8 cellular contexts compared by ENCODE assay signal in genomic region chr2:156892449-156893335, GRCh38.
DNase-seq lines count a peak whose midpoint lies in the region; ATAC-seq, FAIRE-seq and TF ChIP-seq lines count a peak whose summit lies in the region.

No MANE protein-coding gene starts in this region.

- dilution Hi-C loops in endothelial cell of umbilical vein (cut with MboI; ENCODE audit: extremely low pct_ligation_motif_present, low sequenced_read_pairs): no loop called here

- H3K4me1 ChIP-seq in endothelial cell of umbilical vein (ENCODE audit: control insufficient read depth, extremely low read depth, insufficient read depth, low read length): peaks cover 9% of the 10 kb centered on the region

- H3K27ac ChIP-seq in endothelial cell of umbilical vein (ENCODE audit: insufficient read depth, low read depth, low read length): no peak overlapping the region

- no peaks in the 10 kb centered on the region for H3K36me3 Mint-ChIP-seq in activated T-cell treated with anti-CD3 and anti-CD28 coated beads, Interleukin-2, amount 50 U/mL, for 4 hours (ENCODE audit: insufficient read depth)

- CTCF ChIA-PET in endothelial cell of umbilical vein (lab: Charles Lee): interaction anchor here (1.0 to 2.3 kb wide), 3 partner anchors 10 to 1515 kb away, joined by 5 to 8 read pairs (median 6); no protein-coding TSS in a partner anchor

- no peaks in the 10 kb centered on the region for H3K79me2 ChIP-seq in endothelial cell of umbilical vein (ENCODE audit: control insufficient read depth, insufficient read depth, low read length)

- H3K9me1 ChIP-seq in endothelial cell of umbilical vein (replicated peaks; ENCODE audit: control insufficient read depth, extremely low read depth, insufficient read depth, low read length): no peaks in the 10 kb centered on the region

- no peaks in the 10 kb centered on the region for H3K36me3 ChIP-seq in endothelial cell of umbilical vein (ENCODE audit: control insufficient read depth in 2 of 2, extremely low read depth in 1 of 2, insufficient read depth in 2 of 2, low read length in 2 of 2)

- DNase-seq in DMS153 treated with DMSO at 0.1 percent for 48 hours (lab: John Stamatoyannopoulos, UW; ENCODE audit: unreplicated experiment) (peak; percentile 83), KG1 (lab: John Stamatoyannopoulos, UW) (peak; percentile 43), RCC 7860 (ENCODE audit: low spot score) (peak; percentile 22), endothelial cell of umbilical vein (ENCODE audit: low read depth, low spot score) (peak; percentile 46), mucosa of gallbladder (ENCODE audit: low spot score) (peak; percentile 10), activated T-cell treated with anti-CD3 and anti-CD28 coated beads for 4 hours (no peak)
- no peak for DNase-seq in activated T-cell treated with anti-CD3 and anti-CD28 coated beads, Interleukin-2, amount 50 U/mL, for 4 hours

- no TSS peak for BruUV-seq in endothelial cell of umbilical vein (replicated peaks; lab: Mats Ljungman, UMichigan)

- H3K4me3 ChIP-seq in endothelial cell of umbilical vein (replicated peaks in 1 of 3; ENCODE audit: insufficient read depth in 1 of 3, low read depth in 1 of 3, low read length in 3 of 3): peak overlapping the region in 1 of 3 experiments; percentile 56

- no peak for TF ChIP-seq POLR2A in endothelial cell of umbilical vein (IDR thresholded peaks at IDR 0.05; ENCODE audit: low read depth, low read length)

- POLR2A ChIA-PET in endothelial cell of umbilical vein (lab: Charles Lee): no interaction called here

- H3K4me1 Mint-ChIP-seq in activated T-cell treated with anti-CD3 and anti-CD28 coated beads, Interleukin-2, amount 50 U/mL, for 4 hours (ENCODE audit: low read depth): peaks cover 9% of the 10 kb centered on the region

- H2AFZ ChIP-seq in endothelial cell of umbilical vein (ENCODE audit: low read depth, low read length): peak overlapping the region; percentile 57

- H4K20me1 ChIP-seq in endothelial cell of umbilical vein (replicated peaks; ENCODE audit: control insufficient read depth, extremely low read depth, insufficient read depth, low read length): no peaks in the 10 kb centered on the region

- peak overlapping the region; percentile 74 for H3K4me2 ChIP-seq in endothelial cell of umbilical vein (ENCODE audit: insufficient read depth, low read length)

- H3K9me3 Mint-ChIP-seq in activated T-cell treated with anti-CD3 and anti-CD28 coated beads, Interleukin-2, amount 50 U/mL, for 4 hours: peaks cover under 1% of the 10 kb centered on the region

- peaks cover 14 to 35% of the 10 kb centered on the region in 2 experiments for H3K27me3 ChIP-seq in endothelial cell of umbilical vein (ENCODE audit: control insufficient read depth in 2 of 2, insufficient read depth in 2 of 2, low read length in 2 of 2)

- H3K4me3 Mint-ChIP-seq in activated T-cell treated with anti-CD3 and anti-CD28 coated beads, Interleukin-2, amount 50 U/mL, for 4 hours: no peak overlapping the region

- TF ChIP-seq CTCF in endothelial cell of umbilical vein (IDR thresholded peaks at IDR 0.05; ENCODE audit: extremely low read depth in 1 of 2, insufficient read depth in 1 of 2, low read depth in 1 of 2, low read length in 2 of 2): peak in 1 of 2 donors; percentile 5

- intact Hi-C loops in endothelial cell of umbilical vein (cut with micrococcal nuclease): loop anchor here (1.0 to 5.0 kb wide), 5 partner anchors 163 to 1516 kb away; no protein-coding TSS in a partner anchor

- peaks cover 17% of the 10 kb centered on the region for H3K27me3 Mint-ChIP-seq in activated T-cell treated with anti-CD3 and anti-CD28 coated beads, Interleukin-2, amount 50 U/mL, for 4 hours (ENCODE audit: low read depth)

- peak; percentile 43 for ATAC-seq in GM21381 (IDR thresholded peaks at IDR 0.05; ENCODE audit: unreplicated experiment)
- no peak for ATAC-seq in activated T-cell treated with anti-CD3 and anti-CD28 coated beads, Interleukin-2, amount 50 U/mL, for 4 hours

- H3K9me3 ChIP-seq in endothelial cell of umbilical vein (replicated peaks; ENCODE audit: control insufficient read depth, insufficient read depth, low read length): no peaks in the 10 kb centered on the region

- FAIRE-seq in RCC 7860 (lab: Jason Lieb, UNC) (peak; percentile 27), endothelial cell of umbilical vein (lab: Jason Lieb, UNC) (peak; percentile 67)

- H3K9ac ChIP-seq in endothelial cell of umbilical vein (replicated peaks; ENCODE audit: extremely low read depth, insufficient read depth, low read length): no peak overlapping the region

TF ChIP-seq in endothelial cell of umbilical vein, 7 proteins besides CTCF, POLR2A, EP300 and RAD21:
- TF ChIP-seq EZH2 (IDR thresholded peaks at IDR 0.05; ENCODE audit: borderline replicate concordance, low read depth, low read length, severe bottlenecking): peak; percentile 49
- TF ChIP-seq FOS (IDR thresholded peaks at IDR 0.05; ENCODE audit: borderline replicate concordance, insufficient read depth, low read length): no peak
TF ChIP-seq in endothelial cell of umbilical vein: peak in this region for 1.

Comparison
In these comparisons a context has a peak if more than half of its experiments do, and no peak if none do; other contexts are left out.
1. DNase-seq: peak in DMS153 treated with DMSO at 0.1 percent for 48 hours (single experiment), KG1 (single experiment), RCC 7860 (single experiment), endothelial cell of umbilical vein (single experiment) and mucosa of gallbladder (single experiment); none in activated T-cell treated with anti-CD3 and anti-CD28 coated beads, Interleukin-2, amount 50 U/mL, for 4 hours (single experiment) and activated T-cell treated with anti-CD3 and anti-CD28 coated beads for 4 hours (single experiment).